Comparison of ENCODE assay signal across 22 cellular contexts in genomic region chr7:37826825-37827224, GRCh38. TPM values are rescaled to one million over a fixed set of nuclear protein-coding genes. Genes with fewer than 3 reads are reported as not detected.
DNase-seq lines count a peak whose midpoint lies in the region; ATAC-seq lines count a peak whose summit lies in the region.
"Had no signal": no experiment of that assay in that cellular context is flagged by ENCODE, and none has a peak within 500 bp of the region (broad histone marks: within the 10 kb centered on the region; RNA-seq: fewer than 3 reads in every experiment).

No MANE protein-coding gene starts in this region.

- ATAC-seq in GM18907 (IDR thresholded peaks at IDR 0.05; ENCODE audit: unreplicated experiment) (peak; percentile 64), HG03066 (IDR thresholded peaks at IDR 0.05; ENCODE audit: low read depth, unreplicated experiment) (peak; percentile 54), left lobe of liver (peak; percentile 63)
- ATAC-seq in naive thymus-derived CD8-positive, alpha-beta T cell = no peak
- ATAC-seq: naive thymus-derived CD4-positive, alpha-beta T cell; T-cell had no signal

- DNase-seq in left lobe of liver (ENCODE audit: low spot score) (no peak), 8988T (no peak), Kasumi-1 (lab: John Stamatoyannopoulos, UW) (no peak)
- DNase-seq in naive thymus-derived CD8-positive, alpha-beta T cell = no peak
- DNase-seq in activated T-helper 2 cell treated with anti-CD3 and anti-CD28 coated beads, Interferon-gamma antibody, Interleukin-2, Interleukin-4, amounts not matched to agents 10 μg/mL and 5 μg/mL and 100 μg/mL, durations not matched to agents 14 hours and 24 hours and 36 hours (ENCODE audit: low spot score) = no peak
- DNase-seq: activated CD8-positive, alpha-beta memory T cell treated with anti-CD3 and anti-CD28 coated beads, Interleukin-2, amount 50 U/mL, for 4 hours; activated naive CD4-positive, alpha-beta T cell treated with anti-CD3 and anti-CD28 coated beads, Interleukin-2, amount 50 U/mL, for 16 hours; COR-L47; effector CD4-positive, alpha-beta T cell; hypothalamus; naive thymus-derived CD4-positive, alpha-beta T cell; NCI-H1092 treated with DMSO at 0.1 percent for 48 hours; RPMI8226; T-cell; testis had no signal

- no peaks in the 10 kb centered on the region for H3K9me3 Mint-ChIP-seq in naive thymus-derived CD8-positive, alpha-beta T cell
- no peaks in the 10 kb centered on the region for H3K9me3 Mint-ChIP-seq in activated T-helper 2 cell treated with anti-CD3 and anti-CD28 coated beads, Interferon-gamma antibody, Interleukin-2, Interleukin-4, amounts not matched to agents 10 μg/mL and 5 μg/mL and 100 μg/mL, durations not matched to agents 14 hours and 24 hours and 36 hours
- H3K9me3 Mint-ChIP-seq: naive thymus-derived CD4-positive, alpha-beta T cell; T-cell had no signal

- H3K36me3 Mint-ChIP-seq in naive thymus-derived CD8-positive, alpha-beta T cell = no peaks in the 10 kb centered on the region
- H3K36me3 Mint-ChIP-seq in activated T-helper 2 cell treated with anti-CD3 and anti-CD28 coated beads, Interferon-gamma antibody, Interleukin-2, Interleukin-4, amounts not matched to agents 10 μg/mL and 5 μg/mL and 100 μg/mL, durations not matched to agents 14 hours and 24 hours and 36 hours (ENCODE audit: low read depth) = no peaks in the 10 kb centered on the region
- H3K36me3 Mint-ChIP-seq: naive thymus-derived CD4-positive, alpha-beta T cell; T-cell had no signal

- intact Hi-C loops in activated T-helper 2 cell treated with anti-CD3 and anti-CD28 coated beads, Interferon-gamma antibody, Interleukin-2, Interleukin-4, amounts not matched to agents 10 μg/mL and 5 μg/mL and 100 μg/mL, durations not matched to agents 14 hours and 24 hours and 36 hours (cut with micrococcal nuclease) = no loop called here

- peaks cover 0 to 8% (median 2%) of the 10 kb centered on the region in 4 donors for H3K4me1 Mint-ChIP-seq in naive thymus-derived CD8-positive, alpha-beta T cell
- peaks cover 16% of the 10 kb centered on the region for H3K4me1 Mint-ChIP-seq in activated T-helper 2 cell treated with anti-CD3 and anti-CD28 coated beads, Interferon-gamma antibody, Interleukin-2, Interleukin-4, amounts not matched to agents 10 μg/mL and 5 μg/mL and 100 μg/mL, durations not matched to agents 14 hours and 24 hours and 36 hours (ENCODE audit: low read depth)
- H3K4me1 Mint-ChIP-seq: T-cell had no signal

- H3K27ac Mint-ChIP-seq in naive thymus-derived CD8-positive, alpha-beta T cell = no peak overlapping the region
- H3K27ac Mint-ChIP-seq in activated T-helper 2 cell treated with anti-CD3 and anti-CD28 coated beads, Interferon-gamma antibody, Interleukin-2, Interleukin-4, amounts not matched to agents 10 μg/mL and 5 μg/mL and 100 μg/mL, durations not matched to agents 14 hours and 24 hours and 36 hours = no peak overlapping the region
- H3K27ac Mint-ChIP-seq: naive thymus-derived CD4-positive, alpha-beta T cell had no signal

- peak overlapping the region; percentile 49 for H3K4me3 ChIP-seq in GM08714 (ENCODE audit: low read length)
- H3K4me3 ChIP-seq: testis had no signal

- no peak overlapping the region for H3K4me3 Mint-ChIP-seq in naive thymus-derived CD8-positive, alpha-beta T cell
- no peak overlapping the region for H3K4me3 Mint-ChIP-seq in activated T-helper 2 cell treated with anti-CD3 and anti-CD28 coated beads, Interferon-gamma antibody, Interleukin-2, Interleukin-4, amounts not matched to agents 10 μg/mL and 5 μg/mL and 100 μg/mL, durations not matched to agents 14 hours and 24 hours and 36 hours (ENCODE audit: low read depth)
- H3K4me3 Mint-ChIP-seq: naive thymus-derived CD4-positive, alpha-beta T cell; T-cell had no signal

- POLR2A ChIA-PET in naive thymus-derived CD8-positive, alpha-beta T cell (lab: Charles Lee) = no interaction called here

- peaks cover 0 to 20% (median 10%) of the 10 kb centered on the region in 5 donors for H3K27me3 Mint-ChIP-seq in naive thymus-derived CD8-positive, alpha-beta T cell
- H3K27me3 Mint-ChIP-seq in activated T-helper 2 cell treated with anti-CD3 and anti-CD28 coated beads, Interferon-gamma antibody, Interleukin-2, Interleukin-4, amounts not matched to agents 10 μg/mL and 5 μg/mL and 100 μg/mL, durations not matched to agents 14 hours and 24 hours and 36 hours (ENCODE audit: low read depth) = peaks cover 24% of the 10 kb centered on the region

RNA-seq across cellular contexts. Expression of gene NME8, which starts 21.6 kb away (rescaled TPM):
- not detected for total RNA-seq in left lobe of liver
- not detected for total RNA-seq in naive thymus-derived CD8-positive, alpha-beta T cell
- polyA plus RNA-seq in naive thymus-derived CD8-positive, alpha-beta T cell = not detected
- not detected in 2 replicates for total RNA-seq in activated T-helper 2 cell treated with anti-CD3 and anti-CD28 coated beads, Interferon-gamma antibody, Interleukin-2, Interleukin-4, amounts not matched to agents 10 μg/mL and 5 μg/mL and 100 μg/mL, durations not matched to agents 14 hours and 24 hours and 36 hours
- total RNA-seq: bronchial epithelial cell, G401, renal cortical epithelial cell had no signal
- polyA plus RNA-seq: AG04450; naive thymus-derived CD4-positive, alpha-beta T cell had no signal

Comparison
In these comparisons a context has a peak if more than half of its experiments do, and no peak if none do; other contexts are left out.
1. ATAC-seq: peak in GM18907 (single experiment), HG03066 (single experiment) and left lobe of liver (single experiment); none in naive thymus-derived CD8-positive, alpha-beta T cell (0 of 2).